In genomic region chr12:93591137-93591868, GRCh38 we compare ENCODE assay signal across 1 cellular context.
TF ChIP-seq lines count a peak whose summit lies in the region.

No MANE protein-coding gene starts in this region.

TF ChIP-seq in K562, 482 proteins besides CTCF, POLR2A, EP300 and RAD21 (continued from another document and continues in another):
- TF ChIP-seq CHCHD3 (CRISPR knock-in tag; IDR thresholded peaks at IDR 0.05) (no peak), ZNF146 (CRISPR knock-in tag; IDR thresholded peaks at IDR 0.05; ENCODE audit: unreplicated experiment) (no peak), SMARCE1 (IDR thresholded peaks at IDR 0.05) (peak; percentile 37; the same call in 1 of the 2 replicates), ATF7 (IDR thresholded peaks at IDR 0.05) (peak; percentile 74; the same call in 1 of the 2 replicates), ZNF175 (CRISPR knock-in tag; IDR thresholded peaks at IDR 0.05; ENCODE audit: low read depth) (no peak), E2F5 (CRISPR knock-in tag; IDR thresholded peaks at IDR 0.05) (no peak), CHD1 (IDR thresholded peaks at IDR 0.05; ENCODE audit: low read length) (peak; percentile 55), KAT7 (CRISPR knock-in tag; IDR thresholded peaks at IDR 0.05; ENCODE audit: borderline replicate concordance) (no peak), ZNF407 (IDR thresholded peaks at IDR 0.05; ENCODE audit: low read depth) (no peak), ZNF592 (IDR thresholded peaks at IDR 0.05) (peak; percentile 61; the same call in 1 of the 2 replicates), ZEB2 (IDR thresholded peaks at IDR 0.05) (peak; percentile 50), CBX1 (IDR thresholded peaks at IDR 0.05; ENCODE audit: low read depth) (0 out of 2 replicates have a peak, but pooled peaks have one; percentile 41), ZNF699 (CRISPR knock-in tag; IDR thresholded peaks at IDR 0.05; ENCODE audit: insufficient replicate concordance) (no peak), LCOR (CRISPR knock-in tag; IDR thresholded peaks at IDR 0.05) (no peak), ZBTB5 (IDR thresholded peaks at IDR 0.05) (no peak), ZNF140 (CRISPR knock-in tag; IDR thresholded peaks at IDR 0.05) (no peak), CHD4 (IDR thresholded peaks at IDR 0.05; ENCODE audit: insufficient read depth, insufficient replicate concordance, low read depth, low read length, poor library complexity, severe bottlenecking) (no peak), THRAP3 (IDR thresholded peaks at IDR 0.05; ENCODE audit: borderline replicate concordance) (no peak), USF1 (CRISPR knock-in tag; IDR thresholded peaks at IDR 0.05) (no peak), ILF3 (IDR thresholded peaks at IDR 0.05; ENCODE audit: borderline replicate concordance) (no peak), PBX2 (CRISPR knock-in tag; IDR thresholded peaks at IDR 0.05; ENCODE audit: low read depth) (no peak), PBX2 (tag; conservative IDR thresholded peaks at IDR 0.05; ENCODE audit: low read depth) (no peak), JUNB (CRISPR knock-in tag; conservative IDR thresholded peaks at IDR 0.05) (no peak), KDM4B (IDR thresholded peaks at IDR 0.05; ENCODE audit: borderline replicate concordance in 2 of 2, low read depth in 1 of 2) (no peak), IRF2 (CRISPR knock-in tag; IDR thresholded peaks at IDR 0.05) (no peak), ZNF511 (CRISPR knock-in tag; IDR thresholded peaks at IDR 0.05) (0 out of 2 replicates have a peak, but pooled peaks have one; percentile 63), MIER1 (IDR thresholded peaks at IDR 0.05; ENCODE audit: low read depth) (no peak), DEAF1 (CRISPR knock-in tag; IDR thresholded peaks at IDR 0.05) (0 out of 2 replicates have a peak, but pooled peaks have one; percentile 23), POLR2G (IDR thresholded peaks at IDR 0.05; ENCODE audit: low read depth, low read length) (peak; percentile 90), ZNF24 (IDR thresholded peaks at IDR 0.05) (no peak; the same call in 1 of the 2 replicates), RB1 (IDR thresholded peaks at IDR 0.05; ENCODE audit: low read depth) (peak; percentile 51; the same call in 1 of the 2 replicates), KLF13 (tag; IDR thresholded peaks at IDR 0.05; ENCODE audit: borderline replicate concordance, low read depth) (no peak), THRA (IDR thresholded peaks at IDR 0.05) (no peak), TAF1 (IDR thresholded peaks at IDR 0.05; ENCODE audit: control insufficient read depth, extremely low read depth, insufficient read depth, low read length, severe bottlenecking) (peak; percentile 87), POLR2AphosphoS2 (IDR thresholded peaks at IDR 0.05; ENCODE audit: low read length) (no peak)
